In the genomic region with DNA sequence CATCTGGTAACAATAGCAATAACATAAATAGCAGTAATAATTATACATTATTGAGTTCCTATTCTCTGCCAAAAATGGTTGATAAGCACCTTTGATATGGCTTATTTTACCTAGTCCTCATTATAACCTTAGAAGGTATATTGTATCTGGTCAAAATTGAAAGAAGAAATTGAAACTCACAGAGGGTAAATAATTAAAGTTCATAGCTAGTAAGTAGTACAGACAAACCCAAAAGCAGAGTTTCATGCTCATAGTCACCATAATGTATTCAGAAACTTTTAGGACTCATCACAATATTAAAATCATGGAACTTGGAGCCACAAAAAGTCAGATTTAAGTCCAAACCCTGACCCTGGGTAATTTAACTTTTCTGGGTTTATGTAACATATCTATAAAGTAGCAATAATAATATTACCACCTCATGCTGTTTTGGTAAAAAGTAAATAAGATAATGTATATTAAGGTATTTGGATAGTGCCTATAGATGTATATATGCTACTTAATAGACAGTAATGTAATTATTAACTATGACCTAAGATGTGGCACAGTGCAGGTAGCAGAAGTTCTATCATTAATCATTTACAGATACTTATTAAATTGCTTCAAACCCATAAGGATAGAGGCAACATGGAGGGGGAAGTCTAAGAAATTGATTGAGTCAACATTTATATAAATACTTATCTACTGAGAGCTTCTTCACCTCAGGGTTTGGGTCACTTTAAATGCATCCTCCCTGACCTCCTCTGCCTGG, we compare ENCODE assay signal across 12 cellular contexts. TPM values are rescaled to one million over a fixed set of nuclear protein-coding genes. Genes with fewer than 3 reads are reported as not detected.
"Had no signal": no experiment of that assay in that cellular context is flagged by ENCODE, and none has a peak within 500 bp of the region (broad histone marks: within the 10 kb centered on the region; RNA-seq: fewer than 3 reads in every experiment).

No MANE protein-coding gene starts in this region.

- H3K4me3 ChIP-seq: GM23248, HAP-1 had no signal

- H3K4me3 Mint-ChIP-seq: HFFc6, IgD-negative memory B cell had no signal

- H3K36me3 Mint-ChIP-seq: IgD-negative memory B cell had no signal

- DNase-seq: GM23248, GOT3, H7, HFFc6, Karpas-422, KBM-7 had no signal

- H3K4me1 Mint-ChIP-seq: IgD-negative memory B cell had no signal

- H3K27ac Mint-ChIP-seq: HFFc6, IgD-negative memory B cell had no signal

- H3K9me3 ChIP-seq: HAP-1 had no signal

- ATAC-seq: HCT116, HepG2 had no signal

- H3K9me3 Mint-ChIP-seq: HFFc6 had no signal

- H3K27ac ChIP-seq: GM23248, HL-60, KMS-11 had no signal

- H3K36me3 ChIP-seq: HAP-1 had no signal

RNA-seq across cellular contexts. Expression of gene STK32A, which starts 32.4 kb away (rescaled TPM):
- total RNA-seq: HepG2 had no signal
